10 cellular contexts compared by ENCODE assay signal in the genomic region with DNA sequence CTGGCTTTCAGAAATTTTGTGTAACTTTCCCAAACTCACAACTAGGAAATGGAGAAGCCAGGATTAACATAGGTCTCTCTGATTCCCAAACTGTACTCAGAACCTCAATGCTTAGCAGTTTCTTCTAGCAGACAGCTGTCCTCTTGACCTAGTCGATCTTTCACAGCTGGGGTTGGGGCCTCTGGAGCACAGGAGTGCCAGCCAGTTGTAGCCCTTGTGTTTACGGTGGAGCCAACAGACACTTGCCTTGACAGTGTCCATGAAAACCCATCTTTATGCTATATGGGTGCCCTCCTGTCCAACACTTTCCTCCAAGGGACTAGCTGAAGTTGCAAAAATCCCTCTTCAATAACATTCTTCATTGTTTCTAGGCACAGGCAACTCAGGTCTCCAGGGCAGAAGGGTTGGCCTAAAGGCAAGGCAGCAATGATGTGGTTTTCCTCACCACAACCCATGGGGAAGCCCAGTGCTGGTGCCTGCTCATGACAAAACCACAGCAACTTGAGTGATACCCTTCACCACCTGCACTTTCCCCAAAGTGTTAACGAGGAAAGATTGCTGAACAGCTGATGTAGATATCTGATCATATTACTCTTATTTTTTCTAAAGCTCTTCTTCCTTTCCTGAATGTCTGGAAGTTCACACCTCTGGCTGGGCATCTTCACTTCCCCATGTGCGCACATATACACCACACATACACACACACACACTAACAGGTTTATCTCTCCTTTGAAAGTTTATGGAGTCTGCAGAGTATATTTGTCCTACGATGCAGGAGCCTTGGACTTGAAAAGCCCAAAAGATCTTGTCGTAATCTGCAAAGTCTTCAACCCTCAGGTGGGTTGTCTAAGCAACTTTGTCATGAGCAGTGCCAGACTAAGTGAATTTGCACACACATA. TPM values are rescaled to one million over a fixed set of nuclear protein-coding genes. Genes with fewer than 3 reads are reported as not detected.
DNase-seq lines count a peak whose midpoint lies in the region; ATAC-seq and TF ChIP-seq lines count a peak whose summit lies in the region.
"Had no signal": no experiment of that assay in that cellular context is flagged by ENCODE, and none has a peak within 500 bp of the region (broad histone marks: within the 10 kb centered on the region; RNA-seq: fewer than 3 reads in every experiment).

No MANE protein-coding gene starts in this region.

- H3K4me1 Mint-ChIP-seq in activated CD4-positive, alpha-beta T cell treated with anti-CD3 and anti-CD28 coated beads, Interleukin-2, amount 10 ng/mL, durations not matched to agents 7 days and 5 days = peaks cover 9% of the 10 kb centered on the region
- no peaks in the 10 kb centered on the region for H3K4me1 Mint-ChIP-seq in Calu3 (ENCODE audit: low read depth, unreplicated experiment)

- DNase-seq in activated CD4-positive, alpha-beta T cell treated with anti-CD3 and anti-CD28 coated beads, Interleukin-2, amount 10 ng/mL, durations not matched to agents 7 days and 5 days = peak; percentile 45
- peak; percentile 64 for DNase-seq in stimulated activated CD4-positive, alpha-beta T cell treated with anti-CD3 and anti-CD28 coated beads, Interleukin-1b, Interleukin-23, amount 100 ng/mL, for 48 hours
- DNase-seq in Calu3 = no peak
- DNase-seq in left colon = no peak
- no peak for DNase-seq in left ventricle myocardium superior
- DNase-seq: NCI-H510A treated with DMSO at 0.1 percent for 48 hours, tibial artery had no signal

- POLR2A ChIA-PET in activated CD4-positive, alpha-beta T cell treated with anti-CD3 and anti-CD28 coated beads, Interleukin-2, amount 10 ng/mL, durations not matched to agents 7 days and 5 days (lab: Charles Lee) = no interaction called here

- TF ChIP-seq CTCF in Calu3 (IDR thresholded peaks at IDR 0.05; ENCODE audit: unreplicated experiment) = no peak

- no peak overlapping the region for H3K27ac Mint-ChIP-seq in activated CD4-positive, alpha-beta T cell treated with anti-CD3 and anti-CD28 coated beads, Interleukin-2, amount 10 ng/mL, durations not matched to agents 7 days and 5 days
- H3K27ac Mint-ChIP-seq in Calu3 (ENCODE audit: unreplicated experiment) = no peak overlapping the region

- ATAC-seq in GM18868 (IDR thresholded peaks at IDR 0.05; ENCODE audit: unreplicated experiment) (peak; percentile 95), HG02884 (IDR thresholded peaks at IDR 0.05; ENCODE audit: unreplicated experiment) (peak; percentile 72), left colon (no peak), GM19023 (IDR thresholded peaks at IDR 0.05; ENCODE audit: unreplicated experiment) (no peak), left ventricle myocardium superior (no peak)

- no peaks in the 10 kb centered on the region for H3K36me3 Mint-ChIP-seq in activated CD4-positive, alpha-beta T cell treated with anti-CD3 and anti-CD28 coated beads, Interleukin-2, amount 10 ng/mL, durations not matched to agents 7 days and 5 days (ENCODE audit: low read depth)
- no peaks in the 10 kb centered on the region for H3K36me3 Mint-ChIP-seq in Calu3 (ENCODE audit: insufficient read depth, unreplicated experiment)

- intact Hi-C loops in Calu3 (cut with micrococcal nuclease; ENCODE audit: unreplicated experiment) = no loop called here
- intact Hi-C loops in left colon (cut with DNase I, micrococcal nuclease) = no loop called here
- intact Hi-C loops in left ventricle myocardium superior (cut with micrococcal nuclease) = no loop called here

- H3K27me3 Mint-ChIP-seq in activated CD4-positive, alpha-beta T cell treated with anti-CD3 and anti-CD28 coated beads, Interleukin-2, amount 10 ng/mL, durations not matched to agents 7 days and 5 days = peaks cover 42% of the 10 kb centered on the region
- no peaks in the 10 kb centered on the region for H3K27me3 Mint-ChIP-seq in Calu3 (ENCODE audit: unreplicated experiment)

- H3K9me3 Mint-ChIP-seq in activated CD4-positive, alpha-beta T cell treated with anti-CD3 and anti-CD28 coated beads, Interleukin-2, amount 10 ng/mL, durations not matched to agents 7 days and 5 days = no peaks in the 10 kb centered on the region
- no peaks in the 10 kb centered on the region for H3K9me3 Mint-ChIP-seq in Calu3 (ENCODE audit: low read depth, unreplicated experiment)

- no peak overlapping the region for H3K4me3 Mint-ChIP-seq in activated CD4-positive, alpha-beta T cell treated with anti-CD3 and anti-CD28 coated beads, Interleukin-2, amount 10 ng/mL, durations not matched to agents 7 days and 5 days
- no peak overlapping the region for H3K4me3 Mint-ChIP-seq in Calu3 (ENCODE audit: low read depth, unreplicated experiment)

- CTCF ChIA-PET in activated CD4-positive, alpha-beta T cell treated with anti-CD3 and anti-CD28 coated beads, Interleukin-2, amount 10 ng/mL, durations not matched to agents 7 days and 5 days (lab: Charles Lee) = no interaction called here
- CTCF ChIA-PET in Calu3 (lab: Charles Lee) = no interaction called here

- no TSS peak for BruUV-seq in Calu3 (replicated peaks; lab: Mats Ljungman, UMichigan)

RNA-seq across cellular contexts. Expression of gene KNG1, which starts 11.0 kb away (rescaled TPM):
- not detected for total RNA-seq in activated CD4-positive, alpha-beta T cell treated with anti-CD3 and anti-CD28 coated beads, Interleukin-2, amount 10 ng/mL, durations not matched to agents 7 days and 5 days
- total RNA-seq in Calu3 (2022) (not detected in 2 replicates), left colon (1 to 10 TPM; 2.3 to 3.6 TPM), left ventricle myocardium superior (0.37 TPM)

RNA-seq across cellular contexts. Expression of gene HRG, which starts 40.3 kb away (rescaled TPM):
- total RNA-seq in activated CD4-positive, alpha-beta T cell treated with anti-CD3 and anti-CD28 coated beads, Interleukin-2, amount 10 ng/mL, durations not matched to agents 7 days and 5 days = not detected
- total RNA-seq in Calu3 (2022) (0.17 and 0.40 TPM in 2 replicates), left colon (not detected), left ventricle myocardium superior (not detected)

Comparison
In these comparisons a context has a peak if more than half of its experiments do, and no peak if none do; other contexts are left out.
1. ATAC-seq: peak in GM18868 (single experiment) and HG02884 (single experiment); none in left colon (single experiment), GM19023 (single experiment) and left ventricle myocardium superior (single experiment).
2. DNase-seq: peak in activated CD4-positive, alpha-beta T cell treated with anti-CD3 and anti-CD28 coated beads, Interleukin-2, amount 10 ng/mL, durations not matched to agents 7 days and 5 days (single experiment) and stimulated activated CD4-positive, alpha-beta T cell treated with anti-CD3 and anti-CD28 coated beads, Interleukin-1b, Interleukin-23, amount 100 ng/mL, for 48 hours (single experiment); none in Calu3 (single experiment), left colon (0 of 2) and left ventricle myocardium superior (single experiment).